In the genomic region with DNA sequence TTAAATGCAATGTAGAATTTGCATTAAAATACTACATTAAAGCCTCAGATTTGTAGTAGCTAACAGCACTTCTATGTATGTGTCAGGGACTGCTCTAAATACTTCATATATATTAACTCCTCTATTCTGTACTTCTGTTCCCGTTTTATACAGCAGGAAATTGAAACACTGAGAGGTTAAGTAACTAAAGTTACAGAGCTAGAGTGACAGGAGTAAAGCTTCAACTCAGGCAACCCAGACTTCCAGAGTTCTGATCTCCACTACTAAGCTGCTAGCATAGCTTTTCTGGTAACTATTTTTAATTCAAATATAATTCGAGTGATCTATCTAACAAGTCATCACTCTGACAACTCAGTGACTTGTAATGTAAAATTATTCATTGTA, we compare ENCODE assay signal across 1 cellular context.
TF ChIP-seq lines count a peak whose summit lies in the region.

No MANE protein-coding gene starts in this region.

TF ChIP-seq in endothelial cell of umbilical vein, 7 proteins besides CTCF, POLR2A, EP300 and RAD21 (continued from another document):
- TF ChIP-seq FOS (IDR thresholded peaks at IDR 0.05; ENCODE audit: borderline replicate concordance, insufficient read depth, low read length), result no peak
- TF ChIP-seq JUN (IDR thresholded peaks at IDR 0.05; ENCODE audit: borderline replicate concordance, insufficient read depth, insufficient read length, low read depth), result no peak
- no peak for TF ChIP-seq GATA2 (IDR thresholded peaks at IDR 0.05; ENCODE audit: insufficient read depth, insufficient read length, low read depth, low read length)
- TF ChIP-seq, protein P1, sequence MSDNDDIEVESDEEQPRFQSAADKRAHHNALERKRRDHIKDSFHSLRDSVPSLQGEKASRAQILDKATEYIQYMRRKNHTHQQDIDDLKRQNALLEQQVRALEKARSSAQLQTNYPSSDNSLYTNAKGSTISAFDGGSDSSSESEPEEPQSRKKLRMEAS (IDR thresholded peaks at IDR 0.05; ENCODE audit: insufficient read depth, insufficient read length), result no peak
